8 cellular contexts compared by ENCODE assay signal in the genomic region with DNA sequence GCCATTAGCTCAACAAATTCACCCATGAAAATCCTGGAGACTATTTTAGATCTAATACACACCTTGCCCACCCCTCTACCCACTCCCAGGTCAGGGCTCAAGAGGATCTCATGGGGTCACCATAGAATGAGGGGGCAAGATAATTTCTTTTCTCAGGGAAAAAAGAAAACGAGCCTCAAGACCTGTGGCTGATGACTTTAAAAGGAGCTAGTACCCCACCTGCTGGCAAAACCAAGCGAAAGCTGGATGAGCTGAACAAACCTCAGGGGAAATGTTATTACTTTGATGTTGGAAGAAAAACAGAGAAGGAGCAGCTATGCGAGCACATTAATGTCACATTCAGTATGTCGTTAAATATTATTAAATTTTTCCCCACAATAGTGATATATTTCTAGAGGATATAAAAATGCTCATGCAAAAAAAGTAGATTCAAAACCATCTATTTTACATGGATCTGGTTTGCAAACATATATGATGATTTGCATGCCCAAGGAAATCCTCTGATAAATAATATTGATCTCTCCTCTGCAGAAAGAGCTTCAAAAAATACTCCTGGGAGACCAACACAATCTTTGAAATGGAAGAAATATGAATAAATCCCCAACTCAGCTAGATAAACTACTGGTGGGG. TPM values are rescaled to one million over a fixed set of nuclear protein-coding genes. Genes with fewer than 3 reads are reported as not detected.
DNase-seq lines count a peak whose midpoint lies in the region; ATAC-seq, FAIRE-seq and TF ChIP-seq lines count a peak whose summit lies in the region.

No MANE protein-coding gene starts in this region.

- H3K9ac ChIP-seq in HepG2 (ENCODE audit: insufficient read depth, low read depth, low read length) = no peak overlapping the region

- POLR2A ChIA-PET in HepG2 (lab: Yijun Ruan, JAX) = interaction anchor here (0.6 to 1.4 kb wide), 3 partner anchors 36 to 407 kb away, joined by 3 to 6 read pairs (median 4); no protein-coding TSS in a partner anchor

- CTCF ChIA-PET in HepG2 (lab: Yijun Ruan, JAX; ENCODE audit: low intra/inter-chr PET ratio, low total read pairs) = interaction anchor here (0.9 to 1.5 kb wide), 3 partner anchors 69 to 158 kb away, joined by 3 to 4 read pairs (median 4); no protein-coding TSS in a partner anchor

- TF ChIP-seq RAD21 in HepG2 (CRISPR knock-in tag; IDR thresholded peaks at IDR 0.05) = peak; percentile 45; the same call in 1 of the 2 replicates

- BruUV-seq in HepG2 (replicated peaks; lab: Mats Ljungman, UMichigan) = no TSS peak

- 11% methylated on average over 4 of the region's 4 CpGs for WGBS in HepG2 (ENCODE audit: low lambda C conversion rate)

- peaks cover 4 to 9% of the 10 kb centered on the region in 2 experiments; a peak in 3 of 5 replicates for H3K36me3 ChIP-seq in HepG2 (replicated peaks in 1 of 2; ENCODE audit: control insufficient read depth in 1 of 2, insufficient read depth in 2 of 2, low read length in 2 of 2)

- FAIRE-seq in GM18507 (lab: Jason Lieb, UNC) = peak; percentile 67
- FAIRE-seq in HepG2 (lab: Jason Lieb, UNC) = peak; percentile 82

- no peak overlapping the region for H3K27ac ChIP-seq in HepG2 (ENCODE audit: extremely low read length, insufficient read depth, low read length)

- intact Hi-C loops in HepG2 (cut with micrococcal nuclease; ENCODE audit: unreplicated experiment) = loop anchor here (1.0 to 10.0 kb wide), 3 partner anchors 60 to 126 kb away; no protein-coding TSS in a partner anchor

- TF ChIP-seq POLR2A in HepG2 (IDR thresholded peaks at IDR 0.05; ENCODE audit: insufficient read depth in 1 of 2, low read depth in 2 of 2, low read length in 2 of 2) = no peak

- DNase-seq in AG09309 (ENCODE audit: low read depth) = no peak
- DNase-seq in GM18507 (ENCODE audit: extremely low spot score, insufficient read length, low read depth) = peak; percentile 18
- DNase-seq in NCI-H1930 (lab: John Stamatoyannopoulos, UW) = peak; percentile 38
- DNase-seq in T1000 (lab: John Stamatoyannopoulos, UW) = peak; percentile 32
- DNase-seq in cerebellum (ENCODE audit: low spot score) = peak; percentile 8
- DNase-seq in HepG2 (ENCODE audit: low spot score) = peak; percentile 46
- DNase-seq in stimulated activated CD8-positive, alpha-beta memory T cell treated with anti-CD3 and anti-CD28 coated beads, Interleukin-4, amount 100 ng/mL, for 24 hours (ENCODE audit: low read depth) = peak; percentile 15

- TF ChIP-seq EP300 in HepG2 (IDR thresholded peaks at IDR 0.05; ENCODE audit: low read depth in 2 of 2, low read length in 2 of 2) = no peak
- no peak for TF ChIP-seq EP300 in HepG2 (CRISPR knock-in tag; IDR thresholded peaks at IDR 0.05; ENCODE audit: borderline replicate concordance)

- peak; percentile 48 for ATAC-seq in HepG2
- no peak for ATAC-seq in HG02763 (IDR thresholded peaks at IDR 0.05; ENCODE audit: unreplicated experiment)

- H3K9me3 ChIP-seq in HepG2 (ENCODE audit: low read length) = no peaks in the 10 kb centered on the region

- in situ Hi-C loops in HepG2 (cut with HindIII; ENCODE audit: extremely low pct_ligation_motif_present, low pct_unique_long_range_greater_than_20kb) = no loop called here

- H4K20me1 ChIP-seq in HepG2 (ENCODE audit: insufficient read depth, low read length) = peaks cover 78% of the 10 kb centered on the region

- peak overlapping the region; percentile 54; the same call in 1 of the 2 replicates for H3K4me2 ChIP-seq in HepG2 (ENCODE audit: low read depth, low read length)

- H3K4me3 ChIP-seq in AG09309 (ENCODE audit: control insufficient read depth, low read depth, low read length) (no peak overlapping the region), HepG2 (replicated peaks in 1 of 3; ENCODE audit: insufficient read depth in 1 of 3, low read depth in 2 of 3, low read length in 3 of 3) (no peak overlapping the region)

- no peaks in the 10 kb centered on the region for H3K27me3 ChIP-seq in HepG2 (ENCODE audit: control insufficient read depth in 1 of 2, insufficient read depth in 2 of 2, low read length in 2 of 2)

- TF ChIP-seq CTCF in AG09309 (IDR thresholded peaks at IDR 0.05; ENCODE audit: control insufficient read depth, insufficient read depth, low read depth, low read length, missing control alignments) = peak; percentile 79
- peak; percentile 69 for TF ChIP-seq CTCF in HepG2 (CRISPR knock-in tag; IDR thresholded peaks at IDR 0.05)

- H2AFZ ChIP-seq in HepG2 (ENCODE audit: low read length) = no peak overlapping the region

- peaks cover 52% of the 10 kb centered on the region for H3K4me1 ChIP-seq in HepG2 (ENCODE audit: insufficient read depth, low read length)

- peaks cover 91% of the 10 kb centered on the region for H3K79me2 ChIP-seq in HepG2 (ENCODE audit: insufficient read depth, low read length)

TF ChIP-seq in HepG2, 621 proteins besides CTCF, POLR2A, EP300 and RAD21:
- TF ChIP-seq SMC3 (IDR thresholded peaks at IDR 0.05; ENCODE audit: low read length) (peak; percentile 74), RBM22 (optimal IDR thresholded peaks at IDR 0.05; ENCODE audit: low read length) (peak; percentile 55), STAG1 (CRISPR knock-in tag; IDR thresholded peaks at IDR 0.05) (peak; percentile 59), MEIS2 (CRISPR knock-in tag; IDR thresholded peaks at IDR 0.05) (no peak)
TF ChIP-seq in HepG2: peak in this region for 3.

RNA-seq across cellular contexts. Expression of a gene that starts 37.7 kb away (rescaled TPM):
- 16.8 TPM for total RNA-seq in cerebellum
- total RNA-seq in HepG2 (2016; rRNA removed; fragmentation: Illumina TruSeq; extraction: Trizol) = 27.1 and 33.6 TPM in 2 replicates
- 12.6 and 14.9 TPM in 2 replicates for total RNA-seq in HepG2 (2016; cell fraction: cytosol; rRNA removed; fragmentation: Illumina TruSeq; extraction: Trizol; ENCODE audit: low read depth)
- total RNA-seq in HepG2 (2016; cell fraction: insoluble cytoplasmic fraction; rRNA removed; fragmentation: Illumina TruSeq; extraction: Trizol) = 28.7 and 35.7 TPM in 2 replicates
- total RNA-seq in HepG2 (2016; cell fraction: membrane; rRNA removed; fragmentation: Illumina TruSeq; extraction: Trizol) = 12.9 and 13.9 TPM in 2 replicates
- 61.9 and 62.3 TPM in 2 replicates for total RNA-seq in HepG2 (2016; cell fraction: nucleus; rRNA removed; fragmentation: Illumina TruSeq; extraction: Trizol)
- 50.3 and 59.4 TPM in 2 replicates for polyA plus RNA-seq in HepG2 (2011; rRNA removed)
- polyA plus RNA-seq in HepG2 (2011; cell fraction: cytosol; rRNA removed) = 28.6 and 41.2 TPM in 2 replicates
- 71.6 and 77.3 TPM in 2 replicates for polyA plus RNA-seq in HepG2 (2011; cell fraction: nucleus; rRNA removed)
- polyA plus RNA-seq in HepG2 (2012) = 41.8 and 49.9 TPM in 2 replicates
- 3.8 and 4.4 TPM in 2 replicates for polyA plus RNA-seq in HepG2 (2016; cell fraction: cytosol; fragmentation: Illumina TruSeq; extraction: Trizol; ENCODE audit: low read depth)
- 25.0 and 25.2 TPM in 2 replicates for polyA plus RNA-seq in HepG2 (2016; cell fraction: insoluble cytoplasmic fraction; fragmentation: Illumina TruSeq; extraction: Trizol; ENCODE audit: low read depth)
- polyA plus RNA-seq in HepG2 (2016; cell fraction: membrane; fragmentation: Illumina TruSeq; extraction: Trizol; ENCODE audit: low read depth) = 6.2 and 6.8 TPM in 2 replicates
- polyA plus RNA-seq in HepG2 (2016; cell fraction: nucleus; fragmentation: Illumina TruSeq; extraction: Trizol; ENCODE audit: insufficient read depth, low read depth) = 33.1 and 33.7 TPM in 2 replicates
- polyA minus RNA-seq in HepG2 (2011; rRNA and poly(A)+ RNA removed; ENCODE audit: low replicate concordance) = 21.7 and 144 TPM in 2 replicates
- polyA minus RNA-seq in HepG2 (2011; cell fraction: cytosol; rRNA and poly(A)+ RNA removed) = 63.4 and 75.3 TPM in 2 replicates
- polyA minus RNA-seq in HepG2 (2011; cell fraction: nucleus; rRNA and poly(A)+ RNA removed) = 391 and 460 TPM in 2 replicates
